6 cellular contexts compared by ENCODE assay signal in genomic region chr4:72179342-72179741, GRCh38.
"Had no signal": no experiment of that assay in that cellular context is flagged by ENCODE, and none has a peak within 500 bp of the region (broad histone marks: within the 10 kb centered on the region; RNA-seq: fewer than 3 reads in every experiment).

No MANE protein-coding gene starts in this region.

- FAIRE-seq: GM12891, GM12892, GM18507, GM19239 had no signal

- DNase-seq: GDM1, GF-D8 had no signal
